ENCODE assay signal across 18 cellular contexts in genomic region chr3:11737742-11738141, GRCh38.
A peak's percentile ranks its signal among the peaks of the same experiment; 100 is the strongest.
DNase-seq lines count a peak whose midpoint lies in the region; ATAC-seq and TF ChIP-seq lines count a peak whose summit lies in the region.
"Had no signal": no experiment of that assay in that cellular context is flagged by ENCODE, and none has a peak within 500 bp of the region (broad histone marks: within the 10 kb centered on the region; RNA-seq: fewer than 3 reads in every experiment).

No MANE protein-coding gene starts in this region.

- H3K4me2 ChIP-seq in neural progenitor cell = no peak overlapping the region
- H3K4me2 ChIP-seq: A549; BLaER1 treated with 17β-estradiol and CSF1 and Interleukin-3, amounts not matched to agents 10 nM and 100 nM had no signal

- no peak for ATAC-seq in GM18520 (IDR thresholded peaks at IDR 0.05; ENCODE audit: unreplicated experiment)
- ATAC-seq: A549; CD8-positive, alpha-beta T cell had no signal

- H3K4me1 ChIP-seq in neural progenitor cell = no peaks in the 10 kb centered on the region
- H3K4me1 ChIP-seq: A549; BLaER1 treated with 17β-estradiol and CSF1 and Interleukin-3, amounts not matched to agents 10 nM and 100 nM; Caco-2 had no signal

- H3K36me3 ChIP-seq in neural progenitor cell = no peaks in the 10 kb centered on the region
- H3K36me3 ChIP-seq: BLaER1 treated with 17β-estradiol and CSF1 and Interleukin-3, amounts not matched to agents 10 nM and 100 nM had no signal

- peak; percentile 73 for DNase-seq in NCI-H2107 treated with DMSO at 0.1 percent for 48 hours (lab: John Stamatoyannopoulos, UW; ENCODE audit: unreplicated experiment)
- no peak for DNase-seq in NCI-H2107 (lab: John Stamatoyannopoulos, UW)
- peak; percentile 12 for DNase-seq in NCI-H146 treated with DMSO at 0.1 percent for 48 hours (lab: John Stamatoyannopoulos, UW; ENCODE audit: unreplicated experiment)
- peak; percentile 7 for DNase-seq in NCI-H774 (lab: John Stamatoyannopoulos, UW)
- no peak for DNase-seq in neural progenitor cell (ENCODE audit: low spot score)
- DNase-seq: AML-193; Caco-2; Calu3; CD4-positive, alpha-beta T cell; CD8-positive, alpha-beta T cell; DMS79 treated with DMSO at 0.1 percent for 48 hours; GF-D8 had no signal

- H3K27ac Mint-ChIP-seq in neural progenitor cell = no peak overlapping the region
- H3K27ac Mint-ChIP-seq: B cell; CD4-positive, alpha-beta T cell; CD8-positive, alpha-beta T cell had no signal

- H3K9me3 ChIP-seq in neural progenitor cell (ENCODE audit: low read depth) = no peaks in the 10 kb centered on the region
- H3K9me3 ChIP-seq: A549; BLaER1 treated with 17β-estradiol and CSF1 and Interleukin-3, amounts not matched to agents 10 nM and 100 nM; Caco-2 had no signal

- H4K20me1 ChIP-seq in neural progenitor cell (ENCODE audit: low read depth) = no peaks in the 10 kb centered on the region
- H4K20me1 ChIP-seq: BLaER1 treated with 17β-estradiol and CSF1 and Interleukin-3, amounts not matched to agents 10 nM and 100 nM had no signal

- no peak overlapping the region for H3K27ac ChIP-seq in neural progenitor cell
- H3K27ac ChIP-seq: 22Rv1; A549; BLaER1 treated with 17β-estradiol and CSF1 and Interleukin-3, amounts not matched to agents 10 nM and 100 nM; C4-2B had no signal

- no peak overlapping the region for H3K9ac ChIP-seq in neural progenitor cell
- H3K9ac ChIP-seq: BLaER1 treated with 17β-estradiol and CSF1 and Interleukin-3, amounts not matched to agents 10 nM and 100 nM had no signal

- H3K4me3 ChIP-seq in neural progenitor cell = no peak overlapping the region
- H3K4me3 ChIP-seq: A549; BLaER1 treated with 17β-estradiol and CSF1 and Interleukin-3, amounts not matched to agents 10 nM and 100 nM had no signal

- TF ChIP-seq CTCF in neural progenitor cell (IDR thresholded peaks at IDR 0.05) = no peak

- no peaks in the 10 kb centered on the region for H3K27me3 ChIP-seq in neural progenitor cell
- H3K27me3 ChIP-seq: BLaER1 treated with 17β-estradiol and CSF1 and Interleukin-3, amounts not matched to agents 10 nM and 100 nM had no signal

- no peaks in the 10 kb centered on the region for H3K9me3 Mint-ChIP-seq in neural progenitor cell
- H3K9me3 Mint-ChIP-seq: CD4-positive, alpha-beta T cell; CD8-positive, alpha-beta T cell had no signal

- H3F3A ChIP-seq in neural progenitor cell (ENCODE audit: low read depth) = no peaks in the 10 kb centered on the region

- no peak overlapping the region for H3K4me3 Mint-ChIP-seq in neural progenitor cell
- H3K4me3 Mint-ChIP-seq: B cell; CD4-positive, alpha-beta T cell; CD8-positive, alpha-beta T cell had no signal

- H3K27me3 Mint-ChIP-seq in neural progenitor cell (ENCODE audit: insufficient read depth, low read depth) = no peaks in the 10 kb centered on the region
- H3K27me3 Mint-ChIP-seq: CD4-positive, alpha-beta T cell had no signal

- no peaks in the 10 kb centered on the region for H3K79me2 ChIP-seq in neural progenitor cell (ENCODE audit: low read depth)

- peaks cover 4% of the 10 kb centered on the region for H3K4me1 Mint-ChIP-seq in neural progenitor cell

- H2AFZ ChIP-seq in neural progenitor cell (replicated peaks) = no peak overlapping the region

- no peaks in the 10 kb centered on the region for H3K36me3 Mint-ChIP-seq in neural progenitor cell
- H3K36me3 Mint-ChIP-seq: CD8-positive, alpha-beta T cell had no signal

Comparison
In these comparisons a context has a peak if more than half of its experiments do, and no peak if none do; other contexts are left out.
1. DNase-seq: peak in NCI-H2107 treated with DMSO at 0.1 percent for 48 hours (single experiment), NCI-H146 treated with DMSO at 0.1 percent for 48 hours (single experiment) and NCI-H774 (single experiment); none in NCI-H2107 (single experiment) and neural progenitor cell (single experiment).